ENCODE assay signal across 9 cellular contexts in the genomic region with DNA sequence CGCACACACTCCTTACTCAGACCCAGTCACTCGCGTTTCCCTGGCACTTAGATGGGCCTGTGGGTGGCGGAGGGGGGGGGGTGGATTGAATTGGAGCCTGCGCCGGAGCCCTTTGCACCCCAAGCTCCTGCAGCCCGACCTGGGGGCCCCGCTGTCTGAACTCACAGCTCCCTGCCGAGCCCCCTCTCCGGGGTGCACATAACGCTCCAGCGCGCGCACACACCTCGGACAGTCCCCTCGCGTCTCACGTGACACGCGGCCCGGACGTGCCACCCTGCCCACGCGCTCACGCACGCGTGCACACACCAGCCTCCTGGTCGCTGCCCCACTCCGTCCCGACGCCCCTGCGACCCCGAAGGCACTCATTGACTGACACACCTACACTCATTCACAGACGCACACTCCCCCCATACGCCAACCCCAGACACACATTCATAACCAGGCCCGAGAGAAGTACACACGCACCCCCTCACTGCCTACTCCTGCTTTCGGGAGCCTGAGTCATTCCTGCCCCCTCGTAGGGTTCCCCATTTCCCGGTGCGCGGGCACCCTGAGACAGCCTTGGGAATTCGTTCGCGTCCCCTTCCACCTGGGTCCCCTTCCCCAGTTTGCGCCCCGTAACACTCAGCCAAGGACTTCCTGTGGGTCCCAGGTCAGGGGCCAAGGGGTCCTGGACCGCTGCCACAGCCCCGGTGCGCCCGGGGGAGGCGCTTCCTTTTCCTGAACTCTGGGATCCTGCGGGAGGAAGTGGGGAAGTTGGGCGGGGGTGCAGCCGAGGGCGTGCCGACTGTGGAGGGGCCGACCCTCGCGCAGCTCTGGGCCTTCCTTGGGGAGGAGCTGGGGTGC. TPM values are rescaled to one million over a fixed set of nuclear protein-coding genes. Genes with fewer than 3 reads are reported as not detected.
DNase-seq lines count a peak whose midpoint lies in the region; ATAC-seq and TF ChIP-seq lines count a peak whose summit lies in the region.
"Had no signal": no experiment of that assay in that cellular context is flagged by ENCODE, and none has a peak within 500 bp of the region (broad histone marks: within the 10 kb centered on the region; RNA-seq: fewer than 3 reads in every experiment).

No MANE protein-coding gene starts in this region.

- DNase-seq in GM06990 (ENCODE audit: extremely low read depth, insufficient read length), result no peak
- peak; percentile 57 for DNase-seq in activated naive CD8-positive, alpha-beta T cell treated with anti-CD3 and anti-CD28 coated beads, Interleukin-2, amount 10 ng/mL, durations not matched to agents 7 days and 5 days
- peak; percentile 82 to 90 (median 83) for DNase-seq in heart left ventricle
- DNase-seq in LoVo (ENCODE audit: low spot score), result no peak
- DNase-seq in DMS114 treated with DMSO at 0.1 percent for 48 hours (lab: John Stamatoyannopoulos, UW; ENCODE audit: unreplicated experiment), result no peak
- DNase-seq in germinal center (ENCODE audit: low spot score), result no peak

- H3K9me3 ChIP-seq in heart left ventricle, result no peaks in the 10 kb centered on the region
- no peaks in the 10 kb centered on the region for H3K9me3 ChIP-seq in parathyroid adenoma (ENCODE audit: control insufficient read depth, low read length)

- no peaks in the 10 kb centered on the region for H3K9me3 Mint-ChIP-seq in activated naive CD8-positive, alpha-beta T cell treated with anti-CD3 and anti-CD28 coated beads, Interleukin-2, amount 10 ng/mL, durations not matched to agents 7 days and 5 days

- H3K4me3 Mint-ChIP-seq in activated naive CD8-positive, alpha-beta T cell treated with anti-CD3 and anti-CD28 coated beads, Interleukin-2, amount 10 ng/mL, durations not matched to agents 7 days and 5 days, result peak overlapping the region; percentile 87

- POLR2A ChIA-PET in activated naive CD8-positive, alpha-beta T cell treated with anti-CD3 and anti-CD28 coated beads, Interleukin-2, amount 10 ng/mL, durations not matched to agents 7 days and 5 days (lab: Charles Lee), result interaction anchor here (0.6 to 3.9 kb wide), 2 partner anchors 38 to 216 kb away, joined by 4 to 19 read pairs; a partner anchor contains a TSS

- H3K27me3 ChIP-seq in GM06990 (replicated peaks; ENCODE audit: control insufficient read depth, insufficient read depth, low read length) (peaks cover 2% of the 10 kb centered on the region), heart left ventricle (no peaks in the 10 kb centered on the region), parathyroid adenoma (ENCODE audit: control insufficient read depth, insufficient read depth, low read length) (no peaks in the 10 kb centered on the region)

- H3K36me3 Mint-ChIP-seq in activated naive CD8-positive, alpha-beta T cell treated with anti-CD3 and anti-CD28 coated beads, Interleukin-2, amount 10 ng/mL, durations not matched to agents 7 days and 5 days, result no peaks in the 10 kb centered on the region

- no peaks in the 10 kb centered on the region for H3K36me3 ChIP-seq in GM06990 (ENCODE audit: control insufficient read depth, insufficient read depth, low read length)
- H3K36me3 ChIP-seq in heart left ventricle, result peaks cover 0 to 20% (median 7%) of the 10 kb centered on the region in 9 donors
- no peaks in the 10 kb centered on the region for H3K36me3 ChIP-seq in parathyroid adenoma (ENCODE audit: control insufficient read depth, insufficient read depth, low read length)

- peak overlapping the region; percentile 78 for H3K27ac Mint-ChIP-seq in activated naive CD8-positive, alpha-beta T cell treated with anti-CD3 and anti-CD28 coated beads, Interleukin-2, amount 10 ng/mL, durations not matched to agents 7 days and 5 days

- H3K4me2 ChIP-seq in parathyroid adenoma (ENCODE audit: low read length), result peak overlapping the region; percentile 85

- 5 to 10% (median 8%) methylated on average over 44 to 60 of the region's 60 CpGs for WGBS in heart left ventricle, 4 donors

- H3K9ac ChIP-seq in parathyroid adenoma, result no peak overlapping the region

- intact Hi-C loops in heart left ventricle (cut with DNase I), result loop anchor here in 6 of 10 donors (5.0 to 10.0 kb wide), 8 partner anchors 33 to 200 kb away; a partner anchor contains a TSS

- H3K27ac ChIP-seq in heart left ventricle, result peak overlapping the region; percentile 82 to 98 (median 92)
- H3K27ac ChIP-seq in parathyroid adenoma, result peak overlapping the region; percentile 34

- TF ChIP-seq CTCF in GM06990 (IDR thresholded peaks at IDR 0.05; ENCODE audit: insufficient read depth, low read length, poor library complexity, severe bottlenecking) (no peak), heart left ventricle (IDR thresholded peaks at IDR 0.05) (no peak), parathyroid adenoma (IDR thresholded peaks at IDR 0.05) (no peak)

- H3K27me3 Mint-ChIP-seq in activated naive CD8-positive, alpha-beta T cell treated with anti-CD3 and anti-CD28 coated beads, Interleukin-2, amount 10 ng/mL, durations not matched to agents 7 days and 5 days, result peaks cover 6% of the 10 kb centered on the region

- peak; percentile 22 for ATAC-seq in activated naive CD8-positive, alpha-beta T cell treated with anti-CD3 and anti-CD28 coated beads, Interleukin-2, amount 10 ng/mL, durations not matched to agents 7 days and 5 days (ENCODE audit: low read depth)
- peak; percentile 63 to 87 (median 70) for ATAC-seq in heart left ventricle

- peaks cover 3% of the 10 kb centered on the region for H3K79me2 ChIP-seq in parathyroid adenoma

- peak overlapping the region; percentile 93 for H2AFZ ChIP-seq in parathyroid adenoma

- H3K4me1 ChIP-seq in heart left ventricle (peaks cover 0 to 45% (median 21%) of the 10 kb centered on the region in 12 donors), parathyroid adenoma (peaks cover 7% of the 10 kb centered on the region)

- peak overlapping the region; percentile 51 for H3K4me3 ChIP-seq in GM06990 (replicated peaks; ENCODE audit: low read depth, low read length)
- H3K4me3 ChIP-seq in heart left ventricle, result peak overlapping the region; percentile 66 to 100 (median 94)
- H3K4me3 ChIP-seq in parathyroid adenoma (ENCODE audit: low read depth, low read length), result peak overlapping the region; percentile 63

- peak in 1 of 2 donors; percentile 8 for TF ChIP-seq POLR2A in heart left ventricle (IDR thresholded peaks at IDR 0.05)

- H3K4me1 Mint-ChIP-seq in activated naive CD8-positive, alpha-beta T cell treated with anti-CD3 and anti-CD28 coated beads, Interleukin-2, amount 10 ng/mL, durations not matched to agents 7 days and 5 days, result peaks cover 27% of the 10 kb centered on the region

TF ChIP-seq in PFSK-1, 5 proteins besides CTCF, POLR2A, EP300 and RAD21:
- no peak for TF ChIP-seq POLR2AphosphoS5 (IDR thresholded peaks at IDR 0.05; ENCODE audit: low read depth, low read length)
- peak; percentile 12 for TF ChIP-seq FOXP2 (optimal IDR thresholded peaks at IDR 0.05; ENCODE audit: borderline replicate concordance, extremely low read depth, extremely low read length, insufficient read depth)
- no peak for TF ChIP-seq TAF1 (IDR thresholded peaks at IDR 0.05; ENCODE audit: borderline replicate concordance, insufficient read depth, low read length)
- no peak for TF ChIP-seq SIN3A (IDR thresholded peaks at IDR 0.05; ENCODE audit: borderline replicate concordance, insufficient read depth, low read length)

RNA-seq across cellular contexts. Expression of a gene that starts 1.1 kb away (rescaled TPM):
- polyA plus RNA-seq in PFSK-1 (2012; ENCODE audit: insufficient read length, low read depth), result 50.4 TPM
- total RNA-seq in activated naive CD8-positive, alpha-beta T cell treated with anti-CD3 and anti-CD28 coated beads, Interleukin-2, amount 10 ng/mL, durations not matched to agents 7 days and 5 days, result 1 to 10 TPM; 8.0 to 8.9 TPM
- total RNA-seq in heart left ventricle, result 10 to 100 TPM; 11.3 to 24.8 (median 12.0) TPM
- polyA plus RNA-seq in heart left ventricle, result 10 to 100 TPM; 14.8 to 23.8 TPM

RNA-seq across cellular contexts. Expression of a gene that starts 38.0 kb away (rescaled TPM):
- not detected for polyA plus RNA-seq in PFSK-1 (2012; ENCODE audit: insufficient read length, low read depth)
- total RNA-seq in activated naive CD8-positive, alpha-beta T cell treated with anti-CD3 and anti-CD28 coated beads, Interleukin-2, amount 10 ng/mL, durations not matched to agents 7 days and 5 days, result 10 to 100 TPM; 20.7 to 22.8 TPM
- 1 to 10 TPM in 1 of 9 donors, under 1 TPM in 6, not detected in 2; 0.09 to 3.2 (median 0.28) TPM for total RNA-seq in heart left ventricle
- under 1 TPM; 0.07 to 0.15 TPM for polyA plus RNA-seq in heart left ventricle
- total RNA-seq: RPMI7951 had no signal

RNA-seq across cellular contexts. Expression of a gene that starts 45.3 kb away (rescaled TPM):
- 276 TPM for polyA plus RNA-seq in PFSK-1 (2012; ENCODE audit: insufficient read length, low read depth)
- total RNA-seq in activated naive CD8-positive, alpha-beta T cell treated with anti-CD3 and anti-CD28 coated beads, Interleukin-2, amount 10 ng/mL, durations not matched to agents 7 days and 5 days, result 100 to 1,000 TPM; 335 TPM
- 100 to 1,000 TPM; 118 to 236 (median 192) TPM for total RNA-seq in heart left ventricle
- polyA plus RNA-seq in heart left ventricle, result 100 to 1,000 TPM in 1 of 2 donors, 10 to 100 TPM in 1; 30.7 to 136 TPM

Comparison
In these comparisons a context has a peak if more than half of its experiments do, and no peak if none do; other contexts are left out.
1. DNase-seq: peak in activated naive CD8-positive, alpha-beta T cell treated with anti-CD3 and anti-CD28 coated beads, Interleukin-2, amount 10 ng/mL, durations not matched to agents 7 days and 5 days (single experiment) and heart left ventricle (5 of 5); none in GM06990 (single experiment), LoVo (single experiment), DMS114 treated with DMSO at 0.1 percent for 48 hours (single experiment) and germinal center (single experiment).
2. RNA of a gene that starts 38.0 kb away (total RNA-seq): 20.7 to 22.8 TPM in activated naive CD8-positive, alpha-beta T cell treated with anti-CD3 and anti-CD28 coated beads, Interleukin-2, amount 10 ng/mL, durations not matched to agents 7 days and 5 days; 0.09 to 3.2 TPM in heart left ventricle; every median in the first group is over 4 times any median in the second.
3. Peak in every context shown above with its lines, with median percentiles within 50 percentile points of each other: H3K4me3 ChIP-seq.